In the genomic region with DNA sequence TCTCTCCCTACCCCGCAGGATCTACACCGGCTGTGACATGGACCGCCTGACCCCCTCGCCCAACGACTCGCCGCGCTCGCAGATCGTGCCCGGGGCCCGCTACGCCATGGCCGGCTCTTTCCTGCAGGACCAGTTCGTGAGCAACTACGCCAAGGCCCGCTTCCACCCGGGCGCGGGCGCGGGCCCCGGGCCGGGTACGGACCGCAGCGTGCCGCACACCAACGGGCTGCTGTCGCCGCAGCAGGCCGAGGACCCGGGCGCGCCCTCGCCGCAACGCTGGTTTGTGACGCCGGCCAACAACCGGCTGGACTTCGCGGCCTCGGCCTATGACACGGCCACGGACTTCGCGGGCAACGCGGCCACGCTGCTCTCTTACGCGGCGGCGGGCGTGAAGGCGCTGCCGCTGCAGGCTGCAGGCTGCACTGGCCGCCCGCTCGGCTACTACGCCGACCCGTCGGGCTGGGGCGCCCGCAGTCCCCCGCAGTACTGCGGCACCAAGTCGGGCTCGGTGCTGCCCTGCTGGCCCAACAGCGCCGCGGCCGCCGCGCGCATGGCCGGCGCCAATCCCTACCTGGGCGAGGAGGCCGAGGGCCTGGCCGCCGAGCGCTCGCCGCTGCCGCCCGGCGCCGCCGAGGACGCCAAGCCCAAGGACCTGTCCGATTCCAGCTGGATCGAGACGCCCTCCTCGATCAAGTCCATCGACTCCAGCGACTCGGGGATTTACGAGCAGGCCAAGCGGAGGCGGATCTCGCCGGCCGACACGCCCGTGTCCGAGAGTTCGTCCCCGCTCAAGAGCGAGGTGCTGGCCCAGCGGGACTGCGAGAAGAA, we compare ENCODE assay signal across 8 cellular contexts. TPM values are rescaled to one million over a fixed set of nuclear protein-coding genes. Genes with fewer than 3 reads are reported as not detected.
A peak's percentile ranks its signal among the peaks of the same experiment; 100 is the strongest.
DNase-seq lines count a peak whose midpoint lies in the region; ATAC-seq and TF ChIP-seq lines count a peak whose summit lies in the region.

No MANE protein-coding gene starts in this region.

- peaks cover 85% of the 10 kb centered on the region for H3K27me3 Mint-ChIP-seq in activated T-cell treated with anti-CD3 and anti-CD28 coated beads, Interleukin-2, amount 50 U/mL, for 4 hours (ENCODE audit: low read depth)

- no peak for DNase-seq in activated T-cell treated with anti-CD3 and anti-CD28 coated beads, Interleukin-2, amount 50 U/mL, for 4 hours
- peak in 1 of 5 donors; percentile 61 for DNase-seq in heart left ventricle
- DNase-seq in psoas muscle = peak in 1 of 2 donors; percentile 61
- no peak for DNase-seq in RWPE1 (ENCODE audit: low spot score)
- no peak for DNase-seq in NCI-H526 (lab: John Stamatoyannopoulos, UW)
- no peak for DNase-seq in prostate gland (ENCODE audit: low spot score)

- H3K36me3 ChIP-seq in heart left ventricle = no peaks in the 10 kb centered on the region
- H3K36me3 ChIP-seq in psoas muscle (ENCODE audit: insufficient read depth in 1 of 2, low read depth in 1 of 2) = no peaks in the 10 kb centered on the region
- no peaks in the 10 kb centered on the region for H3K36me3 ChIP-seq in prostate gland

- peaks cover 80 to 100% (median 98%) of the 10 kb centered on the region in 9 donors for H3K27me3 ChIP-seq in heart left ventricle
- H3K27me3 ChIP-seq in psoas muscle (ENCODE audit: insufficient read depth in 3 of 3, low read length in 2 of 3) = peaks cover 9 to 100% (median 54%) of the 10 kb centered on the region in 3 donors
- H3K27me3 ChIP-seq in prostate gland (replicated peaks; ENCODE audit: insufficient read depth) = peaks cover 68% of the 10 kb centered on the region

- peaks cover 24% of the 10 kb centered on the region for H3K4me1 Mint-ChIP-seq in activated T-cell treated with anti-CD3 and anti-CD28 coated beads, Interleukin-2, amount 50 U/mL, for 4 hours (ENCODE audit: low read depth)

- no peaks in the 10 kb centered on the region for H3K9me3 Mint-ChIP-seq in activated T-cell treated with anti-CD3 and anti-CD28 coated beads, Interleukin-2, amount 50 U/mL, for 4 hours

- POLR2A ChIA-PET in RWPE1 (lab: Yijun Ruan, JAX; ENCODE audit: low non-redundant PET) = no interaction called here

- ATAC-seq in activated T-cell treated with anti-CD3 and anti-CD28 coated beads, Interleukin-2, amount 50 U/mL, for 4 hours = peak; percentile 44 to 47
- ATAC-seq in heart left ventricle = peak in 2 of 4 donors; percentile 62 to 68
- peak; percentile 45 to 68 (median 58) for ATAC-seq in psoas muscle
- ATAC-seq in GM18868 (IDR thresholded peaks at IDR 0.05; ENCODE audit: unreplicated experiment) = no peak

- H3K9me3 ChIP-seq in heart left ventricle (no peaks in the 10 kb centered on the region), psoas muscle (no peaks in the 10 kb centered on the region), prostate gland (no peaks in the 10 kb centered on the region)

- TF ChIP-seq POLR2A in heart left ventricle (IDR thresholded peaks at IDR 0.05) = no peak
- no peak for TF ChIP-seq POLR2A in prostate gland (IDR thresholded peaks at IDR 0.05)

- CTCF ChIA-PET in RWPE1 (lab: Yijun Ruan, JAX) = no interaction called here

- H3K4me1 ChIP-seq in heart left ventricle (peaks cover 0 to 34% (median 15%) of the 10 kb centered on the region in 12 donors), psoas muscle (peaks cover 7% of the 10 kb centered on the region), prostate gland (replicated peaks) (no peaks in the 10 kb centered on the region)

- no peak for TF ChIP-seq CTCF in heart left ventricle (IDR thresholded peaks at IDR 0.05)
- TF ChIP-seq CTCF in psoas muscle (IDR thresholded peaks at IDR 0.05) = no peak
- TF ChIP-seq CTCF in RWPE1 (conservative IDR thresholded peaks at IDR 0.05; ENCODE audit: low read depth) = no peak
- no peak for TF ChIP-seq CTCF in prostate gland (IDR thresholded peaks at IDR 0.05)

- H3K27ac ChIP-seq in heart left ventricle = no peak overlapping the region
- no peak overlapping the region for H3K27ac ChIP-seq in psoas muscle
- H3K27ac ChIP-seq in RWPE1 = no peak overlapping the region
- H3K27ac ChIP-seq in prostate gland = no peak overlapping the region

- H3K4me3 ChIP-seq in GM08714 (ENCODE audit: low read length) (peak overlapping the region; percentile 32; the same call in 1 of the 2 replicates), heart left ventricle (peak overlapping the region in 11 of 12 donors; percentile 18 to 48 (median 27)), psoas muscle (peak overlapping the region; percentile 49), prostate gland (no peak overlapping the region)

- peaks cover 2% of the 10 kb centered on the region for H3K36me3 Mint-ChIP-seq in activated T-cell treated with anti-CD3 and anti-CD28 coated beads, Interleukin-2, amount 50 U/mL, for 4 hours (ENCODE audit: insufficient read depth)

- H3K4me3 Mint-ChIP-seq in activated T-cell treated with anti-CD3 and anti-CD28 coated beads, Interleukin-2, amount 50 U/mL, for 4 hours = peak overlapping the region; percentile 43

- intact Hi-C loops in heart left ventricle (cut with DNase I) (no loop called here), psoas muscle (cut with DNase I) (no loop called here), prostate gland (cut with DNase I) (no loop called here)

- 1 to 9% (median 2%) methylated on average over 17 to 114 of the region's 114 CpGs for WGBS in heart left ventricle, 4 donors
- WGBS in psoas muscle, 3 donors = 4 to 8% (median 6%) methylated on average over 91 to 114 of the region's 114 CpGs
- 5% methylated on average over 98 of the region's 114 CpGs for WGBS in prostate gland

RNA-seq across cellular contexts. Expression of a gene that starts 7.5 kb away (rescaled TPM):
- total RNA-seq in activated T-cell treated with anti-CD3 and anti-CD28 coated beads, Interleukin-2, amount 50 U/mL, for 4 hours = not detected
- total RNA-seq in heart left ventricle = 1 to 10 TPM in 1 of 9 donors, not detected in 8; 1.0 TPM
- not detected for polyA plus RNA-seq in heart left ventricle
- not detected for total RNA-seq in psoas muscle
- polyA plus RNA-seq in psoas muscle = under 1 TPM in 2 of 3 donors, not detected in 1; 0.01 to 0.12 TPM
- under 1 TPM in 1 of 2 donors, not detected in 1; 0.45 TPM for total RNA-seq in prostate gland

Comparison
In these comparisons a context has a peak if more than half of its experiments do, and no peak if none do; other contexts are left out.
1. H3K4me3 ChIP-seq: peak in GM08714 (single experiment), heart left ventricle (11 of 12) and psoas muscle (single experiment); none in prostate gland (0 of 2).